Comparison of ENCODE assay signal across 13 cellular contexts in the genomic region with DNA sequence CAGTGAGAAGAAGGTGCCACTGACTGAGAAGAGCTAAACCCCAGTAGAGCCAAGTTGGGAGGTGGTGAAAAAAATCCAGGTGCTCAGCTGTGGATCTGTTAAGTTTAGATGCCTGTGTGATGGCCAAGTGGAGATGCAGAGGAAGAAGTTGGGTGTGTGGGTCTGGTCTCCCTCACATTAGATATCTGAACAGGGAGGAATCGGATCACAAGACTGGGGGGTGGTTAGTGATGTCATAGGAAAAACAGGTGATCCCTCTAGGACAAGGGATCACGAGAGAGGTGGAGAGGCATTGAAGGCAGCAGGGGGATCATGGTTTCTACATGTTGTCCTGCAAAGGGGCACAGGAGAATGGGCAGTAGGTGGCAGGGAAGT. TPM values are rescaled to one million over a fixed set of nuclear protein-coding genes. Genes with fewer than 3 reads are reported as not detected.
DNase-seq lines count a peak whose midpoint lies in the region; ATAC-seq and TF ChIP-seq lines count a peak whose summit lies in the region.
"Had no signal": no experiment of that assay in that cellular context is flagged by ENCODE, and none has a peak within 500 bp of the region (broad histone marks: within the 10 kb centered on the region; RNA-seq: fewer than 3 reads in every experiment).

No MANE protein-coding gene starts in this region.

- POLR2A ChIA-PET in PC-9 (lab: Charles Lee; ENCODE audit: unreplicated experiment) = no interaction called here
- POLR2A ChIA-PET in CD4-positive, alpha-beta memory T cell (lab: Charles Lee; ENCODE audit: partially characterized antibody) = no interaction called here

- H3K79me1 ChIP-seq in trophoblast cell (ENCODE audit: low read length) = no peaks in the 10 kb centered on the region

- H3K4ac ChIP-seq in trophoblast cell (ENCODE audit: low read depth, low read length) = no peak overlapping the region

- H4K91ac ChIP-seq in trophoblast cell (ENCODE audit: low read depth, low read length) = no peak overlapping the region

- H3K27me3 ChIP-seq in PC-9 (ENCODE audit: insufficient read depth, low read depth) (no peaks in the 10 kb centered on the region), esophagus muscularis mucosa (no peaks in the 10 kb centered on the region), trophoblast cell (ENCODE audit: insufficient read depth, low read length) (no peaks in the 10 kb centered on the region)
- no peaks in the 10 kb centered on the region for H3K27me3 ChIP-seq in CD4-positive, alpha-beta memory T cell (ENCODE audit: insufficient read depth, low read length)

- H3K4me2 ChIP-seq in PC-9 = peak overlapping the region; percentile 50
- H3K4me2 ChIP-seq in trophoblast cell (ENCODE audit: low read length) = no peak overlapping the region

- no peak for DNase-seq in Calu3
- no peak for DNase-seq in PC-9
- peak; percentile 74 for DNase-seq in esophagus muscularis mucosa (ENCODE audit: extremely low spot score)
- DNase-seq in trophoblast cell = no peak
- DNase-seq in NCI-H82 treated with DMSO at 0.1 percent for 48 hours (lab: John Stamatoyannopoulos, UW; ENCODE audit: unreplicated experiment) = no peak
- no peak for DNase-seq in CD4-positive, alpha-beta memory T cell
- DNase-seq: COR-L47, Kasumi-1, NCI-H1694 treated with DMSO at 0.1 percent for 48 hours, NCI-H2081 treated with DMSO at 0.1 percent for 48 hours, SHP77 had no signal

- H4K20me1 ChIP-seq in PC-9 (ENCODE audit: insufficient read depth) = no peaks in the 10 kb centered on the region

- CTCF ChIA-PET in Calu3 (lab: Charles Lee) (interaction anchor here (0.7 kb wide), 1 partner anchor 67 kb away, joined by 3 read pairs; no protein-coding TSS in a partner anchor), PC-9 (lab: Charles Lee) (interaction anchor here (0.6 kb wide), 1 partner anchor 1770 kb away, joined by 3 read pairs; no protein-coding TSS in a partner anchor)
- CTCF ChIA-PET in CD4-positive, alpha-beta memory T cell (lab: Charles Lee; ENCODE audit: partially characterized antibody) = no interaction called here

- H3K27ac ChIP-seq in PC-9 = peak overlapping the region; percentile 64
- no peak overlapping the region for H3K27ac ChIP-seq in esophagus muscularis mucosa (replicated peaks in 1 of 4)
- no peak overlapping the region for H3K27ac ChIP-seq in trophoblast cell (ENCODE audit: low read depth, low read length)
- no peak overlapping the region for H3K27ac ChIP-seq in CD4-positive, alpha-beta memory T cell (ENCODE audit: low read depth, low read length)

- no peak overlapping the region for H3K14ac ChIP-seq in trophoblast cell (ENCODE audit: low read length)

- H4K8ac ChIP-seq in trophoblast cell (ENCODE audit: low read depth, low read length) = no peak overlapping the region

- TF ChIP-seq CTCF in Calu3 (IDR thresholded peaks at IDR 0.05; ENCODE audit: unreplicated experiment) = no peak
- no peak for TF ChIP-seq CTCF in PC-9 (conservative IDR thresholded peaks at IDR 0.05)
- no peak for TF ChIP-seq CTCF in esophagus muscularis mucosa (IDR thresholded peaks at IDR 0.05)

- no peak overlapping the region for H2BK5ac ChIP-seq in trophoblast cell (ENCODE audit: low read depth, low read length, poor library complexity)

- H3K9me3 ChIP-seq in PC-9 (ENCODE audit: insufficient read depth, low read depth) (no peaks in the 10 kb centered on the region), esophagus muscularis mucosa (no peaks in the 10 kb centered on the region), trophoblast cell (ENCODE audit: insufficient read depth, low read depth, low read length) (no peaks in the 10 kb centered on the region)
- H3K9me3 ChIP-seq in CD4-positive, alpha-beta memory T cell (ENCODE audit: control insufficient read depth in 1 of 2, low read length in 2 of 2) = no peaks in the 10 kb centered on the region

- H3K27me3 Mint-ChIP-seq in Calu3 (ENCODE audit: unreplicated experiment) = no peaks in the 10 kb centered on the region
- peaks cover 5 to 13% of the 10 kb centered on the region in 2 donors for H3K27me3 Mint-ChIP-seq in CD4-positive, alpha-beta memory T cell

- H2AFZ ChIP-seq in PC-9 (no peak overlapping the region), trophoblast cell (ENCODE audit: insufficient read depth, low read length, poor library complexity) (no peak overlapping the region)

- no peak overlapping the region for H2BK120ac ChIP-seq in trophoblast cell (ENCODE audit: insufficient read depth, low read length, poor library complexity)

- H2BK12ac ChIP-seq in trophoblast cell (ENCODE audit: low read length) = no peak overlapping the region

- BruUV-seq in Calu3 (replicated peaks; lab: Mats Ljungman, UMichigan) = no TSS peak
- BruUV-seq in PC-9 (replicated peaks; lab: Mats Ljungman, UMichigan) = no TSS peak

- H3K4me1 Mint-ChIP-seq in Calu3 (ENCODE audit: low read depth, unreplicated experiment) = peaks cover 38% of the 10 kb centered on the region
- no peaks in the 10 kb centered on the region for H3K4me1 Mint-ChIP-seq in CD4-positive, alpha-beta memory T cell
- H3K4me1 Mint-ChIP-seq: CD14-positive monocyte had no signal

- H3K79me2 ChIP-seq in PC-9 (ENCODE audit: low read depth) (peaks cover 83% of the 10 kb centered on the region), trophoblast cell (ENCODE audit: control insufficient read depth, insufficient read depth, low read length, poor library complexity) (peaks cover 2% of the 10 kb centered on the region)

- peak overlapping the region; percentile 47 for H3K27ac Mint-ChIP-seq in Calu3 (ENCODE audit: unreplicated experiment)
- no peak overlapping the region for H3K27ac Mint-ChIP-seq in CD4-positive, alpha-beta memory T cell
- H3K27ac Mint-ChIP-seq: CD14-positive monocyte had no signal

- no peak overlapping the region for H3K9ac ChIP-seq in trophoblast cell (ENCODE audit: low read length)

- H3K36me3 ChIP-seq in PC-9 (ENCODE audit: low read depth) (peaks cover 18% of the 10 kb centered on the region), esophagus muscularis mucosa (no peaks in the 10 kb centered on the region), trophoblast cell (ENCODE audit: control insufficient read depth in 1 of 2, insufficient read depth in 2 of 2, low read length in 2 of 2) (peaks cover 5 to 6% of the 10 kb centered on the region in 2 experiments)
- no peaks in the 10 kb centered on the region for H3K36me3 ChIP-seq in CD4-positive, alpha-beta memory T cell (ENCODE audit: insufficient read depth, low read length)

- no peak overlapping the region for H3K23ac ChIP-seq in trophoblast cell (ENCODE audit: low read length)

- peaks cover 23% of the 10 kb centered on the region for H3K36me3 Mint-ChIP-seq in Calu3 (ENCODE audit: insufficient read depth, unreplicated experiment)
- H3K36me3 Mint-ChIP-seq in CD4-positive, alpha-beta memory T cell = no peaks in the 10 kb centered on the region
- H3K36me3 Mint-ChIP-seq: CD14-positive monocyte had no signal

- ATAC-seq in HG02588 (IDR thresholded peaks at IDR 0.05; ENCODE audit: unreplicated experiment) = no peak

- peaks cover 3% of the 10 kb centered on the region for H3K9me3 Mint-ChIP-seq in Calu3 (ENCODE audit: low read depth, unreplicated experiment)
- H3K9me3 Mint-ChIP-seq in CD4-positive, alpha-beta memory T cell = peaks cover 0 to 7% (median 0%) of the 10 kb centered on the region in 8 donors

- H4K12ac ChIP-seq in trophoblast cell (ENCODE audit: low read depth, low read length) = no peak overlapping the region

- 93% methylated on average over 2 of the region's 2 CpGs for WGBS in esophagus muscularis mucosa
- no CpG with 5 or more reads among the region's 2 CpGs for WGBS in trophoblast cell (ENCODE audit: extremely low coverage, insufficient coverage, insufficient read length)

- H3K4me1 ChIP-seq in PC-9 (replicated peaks; ENCODE audit: insufficient read depth) (peaks cover 34% of the 10 kb centered on the region), esophagus muscularis mucosa (no peaks in the 10 kb centered on the region), trophoblast cell (ENCODE audit: control insufficient read depth in 1 of 2, insufficient read depth in 2 of 2, low read length in 2 of 2) (peaks cover 3 to 5% of the 10 kb centered on the region in 2 experiments)
- H3K4me1 ChIP-seq in CD4-positive, alpha-beta memory T cell (ENCODE audit: insufficient read depth, low read length) = no peaks in the 10 kb centered on the region

- no peak for TF ChIP-seq POLR2A in esophagus muscularis mucosa (IDR thresholded peaks at IDR 0.05; ENCODE audit: low read depth)

- intact Hi-C loops in Calu3 (cut with micrococcal nuclease; ENCODE audit: unreplicated experiment) (no loop called here), PC-9 (cut with micrococcal nuclease; ENCODE audit: unreplicated experiment) (loop anchor here (1.0 kb wide), 3 partner anchors 18 to 155 kb away; no protein-coding TSS in a partner anchor), esophagus muscularis mucosa (cut with DNase I) (no loop called here)
- intact Hi-C loops in CD4-positive, alpha-beta memory T cell (cut with micrococcal nuclease) = no loop called here

- no peak overlapping the region for H2AK5ac ChIP-seq in trophoblast cell (ENCODE audit: low read length)

- H3F3A ChIP-seq in PC-9 (ENCODE audit: insufficient read depth, low read depth) = peaks cover 14% of the 10 kb centered on the region

- no peak for TF ChIP-seq EP300 in esophagus muscularis mucosa (IDR thresholded peaks at IDR 0.05)

- no peak overlapping the region for H3K4me3 ChIP-seq in PC-9
- no peak overlapping the region for H3K4me3 ChIP-seq in esophagus muscularis mucosa
- H3K4me3 ChIP-seq in trophoblast cell (ENCODE audit: low read depth, low read length) = no peak overlapping the region
- H3K4me3 ChIP-seq in CD4-positive, alpha-beta memory T cell (ENCODE audit: low read length in 2 of 2) = no peak overlapping the region

- H3K9me2 ChIP-seq in PC-9 (ENCODE audit: insufficient read depth) = no peaks in the 10 kb centered on the region

- no peak overlapping the region for H3K4me3 Mint-ChIP-seq in Calu3 (ENCODE audit: low read depth, unreplicated experiment)
- H3K4me3 Mint-ChIP-seq in CD4-positive, alpha-beta memory T cell = no peak overlapping the region
- H3K4me3 Mint-ChIP-seq: CD14-positive monocyte had no signal

- H3K18ac ChIP-seq in trophoblast cell (ENCODE audit: low read length) = peak overlapping the region; percentile 3

RNA-seq across cellular contexts. Expression of gene KCNK1, which starts 22.6 kb away (rescaled TPM):
- total RNA-seq in Calu3 (2022) (38.0 and 39.2 TPM in 2 replicates), PC-9 (2021) (57.6 and 60.6 TPM in 2 replicates), esophagus muscularis mucosa (1 to 10 TPM; 1.2 to 2.8 (median 1.7) TPM)
- 19.0 and 20.5 TPM in 2 replicates for polyA plus RNA-seq in trophoblast cell (2013)
- total RNA-seq in CD4-positive, alpha-beta memory T cell = not detected
- not detected for polyA plus RNA-seq in CD4-positive, alpha-beta memory T cell
- polyA plus RNA-seq: CD14-positive monocyte had no signal

Comparison
In these comparisons a context has a peak if more than half of its experiments do, and no peak if none do; other contexts are left out.
1. RNA of gene KCNK1, which starts 22.6 kb away (total RNA-seq): 57.6 to 60.6 TPM in PC-9 and 38.0 to 39.2 TPM in Calu3; 1.2 to 2.8 TPM in esophagus muscularis mucosa and not detected in CD4-positive, alpha-beta memory T cell; every median in the first group is over 10 times any median in the second.